13 cellular contexts compared by ENCODE assay signal in the genomic region with DNA sequence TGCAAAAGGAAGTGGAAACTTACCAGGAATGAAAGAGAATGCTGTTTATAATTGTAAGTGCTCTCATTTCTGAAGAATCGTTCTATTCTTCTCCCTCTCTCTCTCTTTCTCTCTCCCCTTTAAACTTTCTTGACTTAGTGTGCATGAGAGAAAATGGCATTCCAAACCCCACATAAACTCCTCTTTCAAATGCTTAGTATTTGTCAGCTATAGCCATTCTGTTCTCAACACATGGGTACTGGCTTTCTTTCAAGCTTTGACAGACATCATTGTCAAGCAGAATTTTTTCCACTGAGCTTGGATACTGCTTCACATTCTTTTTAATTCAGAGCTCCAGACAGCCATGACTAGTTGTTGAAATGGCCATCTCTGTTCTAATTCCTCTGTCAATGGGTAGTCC. TPM values are rescaled to one million over a fixed set of nuclear protein-coding genes. Genes with fewer than 3 reads are reported as not detected.
DNase-seq lines count a peak whose midpoint lies in the region; ATAC-seq and TF ChIP-seq lines count a peak whose summit lies in the region.
"Had no signal": no experiment of that assay in that cellular context is flagged by ENCODE, and none has a peak within 500 bp of the region (broad histone marks: within the 10 kb centered on the region; RNA-seq: fewer than 3 reads in every experiment).

No MANE protein-coding gene starts in this region.

- no peak overlapping the region for H2AK5ac ChIP-seq in neuronal stem cell (ENCODE audit: low read depth, low read length)

- H3K4me3 Mint-ChIP-seq in effector memory CD8-positive, alpha-beta T cell, result peak overlapping the region; percentile 81 to 89
- H3K4me3 Mint-ChIP-seq: WTC11 had no signal

- ATAC-seq in DND-41 (ENCODE audit: insufficient read depth, low read depth), result no peak
- ATAC-seq in effector memory CD8-positive, alpha-beta T cell (replicated peaks), result no peak
- ATAC-seq: WTC11 had no signal

- H3K79me2 ChIP-seq in DND-41 (ENCODE audit: insufficient read depth, low read length) (no peaks in the 10 kb centered on the region), mammary epithelial cell (ENCODE audit: insufficient read depth, low read length) (no peaks in the 10 kb centered on the region)

- H3K4me1 ChIP-seq in DND-41 (ENCODE audit: insufficient read depth, low read length), result peaks cover 18% of the 10 kb centered on the region
- H3K4me1 ChIP-seq in NT2/D1 (ENCODE audit: insufficient read depth, insufficient read length), result no peaks in the 10 kb centered on the region
- H3K4me1 ChIP-seq in neuronal stem cell (ENCODE audit: control insufficient read depth in 2 of 2, insufficient read depth in 1 of 2, low read depth in 1 of 2, low read length in 2 of 2), result peaks cover 4 to 21% of the 10 kb centered on the region in 2 donors
- peaks cover under 1% of the 10 kb centered on the region for H3K4me1 ChIP-seq in mammary epithelial cell (ENCODE audit: insufficient read depth, low read length)
- H3K4me1 ChIP-seq: right atrium auricular region had no signal

- H3K4me2 ChIP-seq in DND-41 (ENCODE audit: insufficient read depth, low read length) (no peak overlapping the region; the same call in 1 of the 2 replicates), neuronal stem cell (ENCODE audit: insufficient read depth, low read length, poor library complexity, severe bottlenecking) (no peak overlapping the region), mammary epithelial cell (ENCODE audit: insufficient read depth, low read depth, low read length) (no peak overlapping the region)

- peak overlapping the region; percentile 84 to 96 for H3K27ac Mint-ChIP-seq in effector memory CD8-positive, alpha-beta T cell
- H3K27ac Mint-ChIP-seq: WTC11 had no signal

- H3K27ac ChIP-seq in DND-41 (ENCODE audit: low read length), result peak overlapping the region; percentile 57
- H3K27ac ChIP-seq in neuronal stem cell (replicated peaks; ENCODE audit: low read length), result no peak overlapping the region
- no peak overlapping the region for H3K27ac ChIP-seq in mammary epithelial cell (ENCODE audit: insufficient read depth, low read depth, low read length)
- H3K27ac ChIP-seq: GM23248, right atrium auricular region, SK-N-MC had no signal

- peak overlapping the region; percentile 62 for H2AFZ ChIP-seq in DND-41 (ENCODE audit: low read depth, low read length)
- H2AFZ ChIP-seq in neuronal stem cell (ENCODE audit: low read length), result peak overlapping the region; percentile 86
- H2AFZ ChIP-seq in mammary epithelial cell (ENCODE audit: low read depth, low read length), result no peak overlapping the region
- H2AFZ ChIP-seq: GM23248 had no signal

- intact Hi-C loops in mammary epithelial cell (cut with micrococcal nuclease), result no loop called here

- TF ChIP-seq CTCF in DND-41 (IDR thresholded peaks at IDR 0.05; ENCODE audit: borderline replicate concordance, extremely low read depth, low read length, poor library complexity, severe bottlenecking), result no peak
- no peak for TF ChIP-seq CTCF in mammary epithelial cell (conservative IDR thresholded peaks at IDR 0.05 in 1 of 2, IDR thresholded peaks at IDR 0.05 in 1 of 2; ENCODE audit: extremely low read depth in 1 of 2, insufficient read depth in 1 of 2, low read depth in 1 of 2, low read length in 2 of 2)

- no TSS peak for BruUV-seq in mammary epithelial cell (replicated peaks; lab: Mats Ljungman, UMichigan)

- no peak overlapping the region for H2BK12ac ChIP-seq in neuronal stem cell (ENCODE audit: low read length)

- H3K4me1 Mint-ChIP-seq in effector memory CD8-positive, alpha-beta T cell (ENCODE audit: low read depth in 2 of 2), result peaks cover 44 to 60% of the 10 kb centered on the region in 2 donors

- H3K27me3 ChIP-seq in DND-41 (ENCODE audit: insufficient read depth, low read length, poor library complexity) (no peaks in the 10 kb centered on the region), NT2/D1 (ENCODE audit: insufficient read depth, insufficient read length) (no peaks in the 10 kb centered on the region), neuronal stem cell (ENCODE audit: control insufficient read depth in 3 of 3, insufficient read depth in 3 of 3, low read depth in 1 of 3, low read length in 3 of 3) (no peaks in the 10 kb centered on the region), mammary epithelial cell (ENCODE audit: insufficient read depth, low read length) (no peaks in the 10 kb centered on the region)
- H3K27me3 ChIP-seq: right atrium auricular region had no signal

- H3K4ac ChIP-seq in neuronal stem cell (ENCODE audit: low read length), result no peak overlapping the region

- no peaks in the 10 kb centered on the region for H3K9me3 ChIP-seq in DND-41 (ENCODE audit: insufficient read depth, low read length, severe bottlenecking)
- H3K9me3 ChIP-seq in NT2/D1 (ENCODE audit: insufficient read depth, low read length), result no peaks in the 10 kb centered on the region
- no peaks in the 10 kb centered on the region for H3K9me3 ChIP-seq in neuronal stem cell (replicated peaks in 1 of 2; ENCODE audit: control insufficient read depth in 2 of 2, insufficient read depth in 1 of 2, low read depth in 1 of 2, low read length in 2 of 2)
- H3K9me3 ChIP-seq in mammary epithelial cell (replicated peaks; ENCODE audit: insufficient read depth, low read length), result no peaks in the 10 kb centered on the region
- H3K9me3 ChIP-seq: right atrium auricular region had no signal

- in situ Hi-C loops in mammary epithelial cell (cut with MboI; ENCODE audit: low sequenced_read_pairs in 2 of 2), result no loop called here

- H3K9ac ChIP-seq in DND-41 (ENCODE audit: low read depth, low read length), result no peak overlapping the region
- H3K9ac ChIP-seq in NT2/D1 (ENCODE audit: insufficient read length, low read depth), result no peak overlapping the region
- no peak overlapping the region for H3K9ac ChIP-seq in neuronal stem cell (ENCODE audit: low read depth, low read length, poor library complexity)
- H3K9ac ChIP-seq in mammary epithelial cell (ENCODE audit: insufficient read depth, low read length), result no peak overlapping the region
- H3K9ac ChIP-seq: GM23248 had no signal

- H3K9me3 Mint-ChIP-seq in effector memory CD8-positive, alpha-beta T cell, result no peaks in the 10 kb centered on the region
- H3K9me3 Mint-ChIP-seq: stimulated activated naive B cell treated with anti-CD40 and anti-IgM and Interleukin-4, amounts not matched to agents 10 μg/mL and 1 μg/mL and 100 μg/mL, for 72 hours had no signal

- no peaks in the 10 kb centered on the region for H3K79me1 ChIP-seq in neuronal stem cell (ENCODE audit: low read depth, low read length)

- H4K91ac ChIP-seq in neuronal stem cell (ENCODE audit: low read depth, low read length, poor library complexity), result no peak overlapping the region

- no peak overlapping the region for H2BK5ac ChIP-seq in neuronal stem cell (ENCODE audit: low read length)

- DNase-seq in DND-41 (no peak), NT2/D1 (ENCODE audit: low read depth, low spot score) (peak; percentile 25), neuronal stem cell (ENCODE audit: low spot score) (no peak), mammary epithelial cell (no peak), NCI-H2227 treated with DMSO at 0.1 percent for 48 hours (lab: John Stamatoyannopoulos, UW) (no peak), mesenteric fat pad (ENCODE audit: low spot score) (no peak)
- no peak for DNase-seq in effector memory CD8-positive, alpha-beta T cell
- DNase-seq: foreskin fibroblast; GM23248; stimulated activated naive B cell treated with anti-CD40 and anti-IgM and Interleukin-4, amounts not matched to agents 10 μg/mL and 1 μg/mL and 100 μg/mL, for 72 hours had no signal

- H3K23ac ChIP-seq in neuronal stem cell (ENCODE audit: low read depth, low read length, poor library complexity), result no peak overlapping the region

- no peaks in the 10 kb centered on the region for H3K27me3 Mint-ChIP-seq in effector memory CD8-positive, alpha-beta T cell

- no peaks in the 10 kb centered on the region for H3K36me3 ChIP-seq in DND-41 (ENCODE audit: insufficient read depth, low read length)
- H3K36me3 ChIP-seq in NT2/D1 (ENCODE audit: insufficient read depth, insufficient read length, low read length), result no peaks in the 10 kb centered on the region
- H3K36me3 ChIP-seq in neuronal stem cell (replicated peaks in 1 of 2; ENCODE audit: control insufficient read depth in 2 of 2, insufficient read depth in 2 of 2, low read length in 2 of 2), result no peaks in the 10 kb centered on the region
- no peaks in the 10 kb centered on the region for H3K36me3 ChIP-seq in mammary epithelial cell (ENCODE audit: insufficient read depth, low read length)
- H3K36me3 ChIP-seq: right atrium auricular region had no signal

- no peaks in the 10 kb centered on the region for H4K20me1 ChIP-seq in DND-41 (ENCODE audit: insufficient read depth, low read length)
- no peaks in the 10 kb centered on the region for H4K20me1 ChIP-seq in mammary epithelial cell (ENCODE audit: insufficient read depth, low read length)

- no peak overlapping the region for H3K18ac ChIP-seq in neuronal stem cell (ENCODE audit: low read length)

- no peak overlapping the region for H4K8ac ChIP-seq in neuronal stem cell (ENCODE audit: low read depth, low read length)

- no peak overlapping the region for H2BK120ac ChIP-seq in neuronal stem cell (ENCODE audit: low read depth, low read length)

- WGBS in neuronal stem cell (ENCODE audit: extremely low coverage in 2 of 2, insufficient read length in 2 of 2, insufficient replicate concordance in 1 of 2), 2 donors, result no CpG with 5 or more reads among the region's 1 CpG
- 42% methylated on average over 1 of the region's 1 CpG for WGBS in mammary epithelial cell (ENCODE audit: low coverage, missing lambda C conversion rate)

- dilution Hi-C loops in mammary epithelial cell (cut with HindIII; ENCODE audit: low sequenced_read_pairs), result no loop called here

- H3K36me3 Mint-ChIP-seq in effector memory CD8-positive, alpha-beta T cell (ENCODE audit: insufficient read depth), result peaks cover 5% of the 10 kb centered on the region
- H3K36me3 Mint-ChIP-seq: stimulated activated naive B cell treated with anti-CD40 and anti-IgM and Interleukin-4, amounts not matched to agents 10 μg/mL and 1 μg/mL and 100 μg/mL, for 72 hours had no signal

- CTCF ChIA-PET in mammary epithelial cell (lab: Charles Lee; ENCODE audit: low non-redundant PET), result no interaction called here

- H3K14ac ChIP-seq in neuronal stem cell (ENCODE audit: low read length), result no peak overlapping the region

- H3K4me3 ChIP-seq in DND-41 (ENCODE audit: low read depth in 1 of 2, low read length in 2 of 2) (no peak overlapping the region), NT2/D1 (ENCODE audit: insufficient read length, low read depth) (no peak overlapping the region), neuronal stem cell (ENCODE audit: low read length in 2 of 2) (peak overlapping the region in 1 of 2 donors; percentile 33), mammary epithelial cell (replicated peaks in 1 of 3; ENCODE audit: insufficient read depth in 1 of 3, low read depth in 2 of 3, low read length in 3 of 3) (no peak overlapping the region)
- H3K4me3 ChIP-seq: GM23248, right atrium auricular region, SK-N-MC had no signal

- no peak overlapping the region for H2BK15ac ChIP-seq in neuronal stem cell (ENCODE audit: low read length)

RNA-seq across cellular contexts. Expression of a gene that starts 51.1 kb away (rescaled TPM):
- 20.2 TPM for polyA plus RNA-seq in neuronal stem cell (2013, experiment 1 of 2)
- polyA plus RNA-seq in neuronal stem cell (2013, experiment 2 of 2), result 19.3 TPM
- total RNA-seq in mammary epithelial cell (100 to 1,000 TPM in 1 of 2 donors, 10 to 100 TPM in 1; 55.3 to 105 TPM), mesenteric fat pad (35.8 TPM)
- polyA plus RNA-seq in mammary epithelial cell, result 65.3 TPM
- polyA minus RNA-seq in mammary epithelial cell, result 108 TPM
